Comparison of ENCODE assay signal across 23 cellular contexts in genomic region chr2:164694275-164694695, GRCh38.
DNase-seq lines count a peak whose midpoint lies in the region; ATAC-seq, FAIRE-seq and TF ChIP-seq lines count a peak whose summit lies in the region.
"Had no signal": no experiment of that assay in that cellular context is flagged by ENCODE, and none has a peak within 500 bp of the region (broad histone marks: within the 10 kb centered on the region; RNA-seq: fewer than 3 reads in every experiment).

No MANE protein-coding gene starts in this region.

- no peak overlapping the region for H3K27ac Mint-ChIP-seq in T-helper 2 cell treated with Interferon-gamma antibody and Interleukin-4, amounts not matched to agents 5 μg/mL and 100 μg/mL, for 36 hours

- no peaks in the 10 kb centered on the region for H3K9me3 Mint-ChIP-seq in T-helper 2 cell treated with Interferon-gamma antibody and Interleukin-4, amounts not matched to agents 5 μg/mL and 100 μg/mL, for 36 hours

- no peaks in the 10 kb centered on the region for H3K27me3 Mint-ChIP-seq in T-helper 2 cell treated with Interferon-gamma antibody and Interleukin-4, amounts not matched to agents 5 μg/mL and 100 μg/mL, for 36 hours (ENCODE audit: low read depth)

- DNase-seq in DMS53 (lab: John Stamatoyannopoulos, UW), result peak; percentile 30
- no peak for DNase-seq in DMS53 treated with DMSO at 0.1 percent for 48 hours (lab: John Stamatoyannopoulos, UW; ENCODE audit: unreplicated experiment)
- no peak for DNase-seq in esophagus squamous epithelium (lab: John Stamatoyannopoulos, UW)
- no peak for DNase-seq in right lobe of liver
- no peak for DNase-seq in T-helper 2 cell treated with Interferon-gamma antibody and Interleukin-4, amounts not matched to agents 5 μg/mL and 100 μg/mL, for 36 hours (ENCODE audit: low spot score)
- no peak for DNase-seq in activated CD4-positive, CD25-positive, alpha-beta regulatory T cell treated with anti-CD3 and anti-CD28 coated beads, Interleukin-2, amount 50 U/mL, for 72 hours
- no peak for DNase-seq in small intestine
- DNase-seq in foreskin keratinocyte, result no peak
- DNase-seq: 8988T, C1 segment of cervical spinal cord, DMS153, MG63, NCI-H1105, NCI-H1930, NCI-H2171 treated with DMSO at 0.1 percent for 48 hours, NCI-H82, SK-N-SH had no signal

- FAIRE-seq in small intestine (lab: Jason Lieb, UNC), result no peak
- FAIRE-seq: G401.6, GM12891 had no signal

- H3K27ac ChIP-seq in esophagus squamous epithelium (peak overlapping the region in 3 of 4 donors; percentile 54 to 62 (median 59)), right lobe of liver (no peak overlapping the region), small intestine (ENCODE audit: low read depth in 1 of 2, low read length in 1 of 2) (no peak overlapping the region), foreskin keratinocyte (no peak overlapping the region)
- H3K27ac ChIP-seq: HL-60, KMS-11 had no signal

- no peak overlapping the region for H3K4me3 Mint-ChIP-seq in T-helper 2 cell treated with Interferon-gamma antibody and Interleukin-4, amounts not matched to agents 5 μg/mL and 100 μg/mL, for 36 hours

- no peaks in the 10 kb centered on the region for H3K27me3 ChIP-seq in esophagus squamous epithelium
- no peaks in the 10 kb centered on the region for H3K27me3 ChIP-seq in right lobe of liver
- H3K27me3 ChIP-seq in small intestine (ENCODE audit: control insufficient read depth in 2 of 2, insufficient read depth in 2 of 2, low read length in 2 of 2), result no peaks in the 10 kb centered on the region
- H3K27me3 ChIP-seq in foreskin keratinocyte, result no peaks in the 10 kb centered on the region
- H3K27me3 ChIP-seq: MG63 had no signal

- H3K36me3 ChIP-seq in esophagus squamous epithelium (peaks cover 0 to 89% (median 0%) of the 10 kb centered on the region in 3 donors), right lobe of liver (peaks cover 0 to 60% (median 17%) of the 10 kb centered on the region in 4 donors), small intestine (ENCODE audit: control insufficient read depth in 2 of 2, insufficient read depth in 2 of 2, low read length in 2 of 2) (peaks cover 0 to 6% of the 10 kb centered on the region in 2 donors)

- intact Hi-C loops in esophagus squamous epithelium (cut with DNase I), result no loop called here
- intact Hi-C loops in right lobe of liver (cut with DNase I), result no loop called here

- H3K4me1 ChIP-seq in esophagus squamous epithelium (no peaks in the 10 kb centered on the region), right lobe of liver (peaks cover 0 to 2% (median 0%) of the 10 kb centered on the region in 4 donors), small intestine (ENCODE audit: control insufficient read depth in 2 of 2, insufficient read depth in 1 of 2, low read depth in 1 of 2, low read length in 1 of 2) (no peaks in the 10 kb centered on the region), foreskin keratinocyte (no peaks in the 10 kb centered on the region)

- peak; percentile 39 to 89 (median 52) for ATAC-seq in right lobe of liver
- ATAC-seq in foreskin keratinocyte, result no peak
- ATAC-seq: Panc1, Right ventricle myocardium inferior had no signal

- H3K36me3 Mint-ChIP-seq in T-helper 2 cell treated with Interferon-gamma antibody and Interleukin-4, amounts not matched to agents 5 μg/mL and 100 μg/mL, for 36 hours (ENCODE audit: low read depth), result no peaks in the 10 kb centered on the region

- H3K4me1 Mint-ChIP-seq in T-helper 2 cell treated with Interferon-gamma antibody and Interleukin-4, amounts not matched to agents 5 μg/mL and 100 μg/mL, for 36 hours (ENCODE audit: low read depth), result no peaks in the 10 kb centered on the region

- H3K4me3 ChIP-seq in esophagus squamous epithelium, result peak overlapping the region in 1 of 4 donors; percentile 3
- no peak overlapping the region for H3K4me3 ChIP-seq in right lobe of liver
- H3K4me3 ChIP-seq in small intestine (ENCODE audit: low read depth in 1 of 2, low read length in 2 of 2), result no peak overlapping the region
- H3K4me3 ChIP-seq: MG63 had no signal

- TF ChIP-seq POLR2A in esophagus squamous epithelium (IDR thresholded peaks at IDR 0.05) (no peak), right lobe of liver (IDR thresholded peaks at IDR 0.05) (no peak)

- no peaks in the 10 kb centered on the region for H3K9me3 ChIP-seq in esophagus squamous epithelium
- no peaks in the 10 kb centered on the region for H3K9me3 ChIP-seq in right lobe of liver
- no peaks in the 10 kb centered on the region for H3K9me3 ChIP-seq in small intestine (ENCODE audit: control insufficient read depth, low read depth)
- H3K9me3 ChIP-seq: MG63, SK-N-SH had no signal

- WGBS in esophagus squamous epithelium, 2 donors, result 66 to 72% methylated on average over 5 to 6 of the region's 6 CpGs
- WGBS in right lobe of liver (ENCODE audit: insufficient coverage, low coverage, low lambda C conversion rate, missing lambda C conversion rate), result 74% methylated on average over 5 of the region's 6 CpGs
- 85 to 92% (median 91%) methylated on average over 6 of the region's 6 CpGs for WGBS in small intestine, 3 donors

- no peak for TF ChIP-seq CTCF in esophagus squamous epithelium (IDR thresholded peaks at IDR 0.05)
- no peak for TF ChIP-seq CTCF in right lobe of liver (IDR thresholded peaks at IDR 0.05)
- TF ChIP-seq CTCF in foreskin keratinocyte (conservative IDR thresholded peaks at IDR 0.05), result no peak

Comparison
In these comparisons a context has a peak if more than half of its experiments do, and no peak if none do; other contexts are left out.
1. H3K27ac ChIP-seq: peak in esophagus squamous epithelium (3 of 4); none in right lobe of liver (0 of 3), small intestine (0 of 2) and foreskin keratinocyte (single experiment).